In genomic region chr4:156766846-156767245, GRCh38 we compare ENCODE assay signal across 15 cellular contexts.
DNase-seq lines count a peak whose midpoint lies in the region; ATAC-seq and TF ChIP-seq lines count a peak whose summit lies in the region.
"Had no signal": no experiment of that assay in that cellular context is flagged by ENCODE, and none has a peak within 500 bp of the region (broad histone marks: within the 10 kb centered on the region; RNA-seq: fewer than 3 reads in every experiment).

No MANE protein-coding gene starts in this region.

- peak; percentile 44 for DNase-seq in ELR (ENCODE audit: low read depth)
- peak; percentile 66 for DNase-seq in M059J (ENCODE audit: low read depth)
- peak; percentile 60 for DNase-seq in fibroblast of mammary gland (ENCODE audit: low read depth)
- peak; percentile 65 for DNase-seq in renal cortical epithelial cell (ENCODE audit: low read depth)
- DNase-seq in head of caudate nucleus: no peak
- no peak for DNase-seq in dermis blood vessel endothelial cell
- no peak for DNase-seq in activated T-cell treated with anti-CD3 and anti-CD28 coated beads, Interleukin-2, amount 50 U/mL, for 72 hours
- DNase-seq: C1 segment of cervical spinal cord; DMS79; NCI-H1105 treated with DMSO at 0.1 percent for 48 hours; NCI-H1694; NCI-H2081 treated with DMSO at 0.1 percent for 48 hours; NK-92 treated with Interleukin-12 subunit alpha and Interleukin-12 subunit beta, amount 100 ng/mL, for 24 hours; SHP77 had no signal

- no peak for ATAC-seq in activated T-cell treated with anti-CD3 and anti-CD28 coated beads, Interleukin-2, amount 50 U/mL, for 72 hours (replicated peaks in 1 of 2)

- no peaks in the 10 kb centered on the region for H3K27me3 Mint-ChIP-seq in activated T-cell treated with anti-CD3 and anti-CD28 coated beads, Interleukin-2, amount 50 U/mL, for 72 hours (ENCODE audit: low read depth)

- intact Hi-C loops in head of caudate nucleus (cut with DNase I): no loop called here

- TF ChIP-seq CTCF in fibroblast of mammary gland (conservative IDR thresholded peaks at IDR 0.05; ENCODE audit: control insufficient read depth, insufficient read depth, low read depth, low read length): no peak

- no peaks in the 10 kb centered on the region for H3K9me3 Mint-ChIP-seq in activated T-cell treated with anti-CD3 and anti-CD28 coated beads, Interleukin-2, amount 50 U/mL, for 72 hours

- no peak overlapping the region for H3K27ac Mint-ChIP-seq in activated T-cell treated with anti-CD3 and anti-CD28 coated beads, Interleukin-2, amount 50 U/mL, for 72 hours

- no peaks in the 10 kb centered on the region for H3K4me1 Mint-ChIP-seq in activated T-cell treated with anti-CD3 and anti-CD28 coated beads, Interleukin-2, amount 50 U/mL, for 72 hours (ENCODE audit: low read depth)

- no peak overlapping the region for H3K4me3 ChIP-seq in fibroblast of mammary gland (ENCODE audit: control insufficient read depth, low read depth, low read length)
- H3K4me3 ChIP-seq: SK-N-MC had no signal

- no peaks in the 10 kb centered on the region for H3K36me3 Mint-ChIP-seq in activated T-cell treated with anti-CD3 and anti-CD28 coated beads, Interleukin-2, amount 50 U/mL, for 72 hours (ENCODE audit: insufficient read depth in 2 of 2)

- H3K4me3 Mint-ChIP-seq in activated T-cell treated with anti-CD3 and anti-CD28 coated beads, Interleukin-2, amount 50 U/mL, for 72 hours: no peak overlapping the region

Comparison
In these comparisons a context has a peak if more than half of its experiments do, and no peak if none do; other contexts are left out.
1. DNase-seq: peak in ELR (single experiment), M059J (single experiment), fibroblast of mammary gland (single experiment) and renal cortical epithelial cell (single experiment); none in head of caudate nucleus (0 of 42), dermis blood vessel endothelial cell (single experiment) and activated T-cell treated with anti-CD3 and anti-CD28 coated beads, Interleukin-2, amount 50 U/mL, for 72 hours (0 of 2).